ENCODE assay signal across 1 cellular context in the genomic region with DNA sequence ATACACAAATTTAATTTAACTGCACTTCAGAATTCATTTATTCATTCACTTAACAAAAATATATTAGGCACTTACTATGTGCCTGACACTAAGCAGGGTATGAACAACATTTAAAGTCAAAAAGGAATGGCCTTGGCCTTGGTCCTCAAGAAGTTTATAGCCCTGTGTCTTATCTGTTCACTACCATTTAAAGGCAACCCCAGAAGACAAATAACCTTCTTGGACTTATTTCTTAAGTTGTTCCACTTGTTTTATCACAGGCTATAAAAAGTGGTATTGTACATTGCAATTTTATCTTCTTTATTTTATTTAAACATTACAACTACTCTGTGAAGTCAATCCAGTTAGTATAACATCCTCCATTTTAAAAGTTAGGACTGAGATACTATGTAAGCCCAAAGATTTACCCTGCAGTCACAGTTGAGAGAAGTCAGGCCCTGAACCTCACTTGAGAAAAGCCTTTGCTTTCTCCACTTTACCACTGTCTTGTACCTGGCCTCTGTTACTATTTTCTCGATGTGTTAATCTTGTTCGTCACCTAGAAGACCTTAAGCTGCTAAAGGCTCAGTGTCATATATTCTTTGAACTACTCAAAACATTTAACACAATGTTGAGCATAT.
TF ChIP-seq lines count a peak whose summit lies in the region.

No MANE protein-coding gene starts in this region.

TF ChIP-seq in WTC11, 78 proteins besides CTCF, POLR2A, EP300 and RAD21 (continued from another document):
- TF ChIP-seq, protein P1, sequence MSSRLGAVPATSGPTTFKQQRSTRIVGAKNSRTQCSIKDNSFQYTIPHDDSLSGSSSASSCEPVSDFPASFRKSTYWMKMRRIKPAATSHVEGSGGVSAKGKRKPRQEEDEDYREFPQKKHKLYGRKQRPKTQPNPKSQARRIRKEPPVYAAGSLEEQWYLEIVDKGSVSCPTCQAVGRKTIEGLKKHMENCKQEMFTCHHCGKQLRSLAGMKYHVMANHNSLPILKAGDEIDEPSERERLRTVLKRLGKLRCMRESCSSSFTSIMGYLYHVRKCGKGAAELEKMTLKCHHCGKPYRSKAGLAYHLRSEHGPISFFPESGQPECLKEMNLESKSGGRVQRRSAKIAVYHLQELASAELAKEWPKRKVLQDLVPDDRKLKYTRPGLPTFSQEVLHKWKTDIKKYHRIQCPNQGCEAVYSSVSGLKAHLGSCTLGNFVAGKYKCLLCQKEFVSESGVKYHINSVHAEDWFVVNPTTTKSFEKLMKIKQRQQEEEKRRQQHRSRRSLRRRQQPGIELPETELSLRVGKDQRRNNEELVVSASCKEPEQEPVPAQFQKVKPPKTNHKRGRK (CRISPR knock-in tag; IDR thresholded peaks at IDR 0.05; ENCODE audit: borderline replicate concordance): no peak
- no peak for TF ChIP-seq NR3C1 (CRISPR knock-in tag; conservative IDR thresholded peaks at IDR 0.05; ENCODE audit: low read depth)
- no peak for TF ChIP-seq ZNF263 (CRISPR knock-in tag; IDR thresholded peaks at IDR 0.05; ENCODE audit: low read depth)
- TF ChIP-seq, protein P2, sequence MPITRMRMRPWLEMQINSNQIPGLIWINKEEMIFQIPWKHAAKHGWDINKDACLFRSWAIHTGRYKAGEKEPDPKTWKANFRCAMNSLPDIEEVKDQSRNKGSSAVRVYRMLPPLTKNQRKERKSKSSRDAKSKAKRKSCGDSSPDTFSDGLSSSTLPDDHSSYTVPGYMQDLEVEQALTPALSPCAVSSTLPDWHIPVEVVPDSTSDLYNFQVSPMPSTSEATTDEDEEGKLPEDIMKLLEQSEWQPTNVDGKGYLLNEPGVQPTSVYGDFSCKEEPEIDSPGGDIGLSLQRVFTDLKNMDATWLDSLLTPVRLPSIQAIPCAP (CRISPR knock-in tag; IDR thresholded peaks at IDR 0.05): no peak
